In the genomic region with DNA sequence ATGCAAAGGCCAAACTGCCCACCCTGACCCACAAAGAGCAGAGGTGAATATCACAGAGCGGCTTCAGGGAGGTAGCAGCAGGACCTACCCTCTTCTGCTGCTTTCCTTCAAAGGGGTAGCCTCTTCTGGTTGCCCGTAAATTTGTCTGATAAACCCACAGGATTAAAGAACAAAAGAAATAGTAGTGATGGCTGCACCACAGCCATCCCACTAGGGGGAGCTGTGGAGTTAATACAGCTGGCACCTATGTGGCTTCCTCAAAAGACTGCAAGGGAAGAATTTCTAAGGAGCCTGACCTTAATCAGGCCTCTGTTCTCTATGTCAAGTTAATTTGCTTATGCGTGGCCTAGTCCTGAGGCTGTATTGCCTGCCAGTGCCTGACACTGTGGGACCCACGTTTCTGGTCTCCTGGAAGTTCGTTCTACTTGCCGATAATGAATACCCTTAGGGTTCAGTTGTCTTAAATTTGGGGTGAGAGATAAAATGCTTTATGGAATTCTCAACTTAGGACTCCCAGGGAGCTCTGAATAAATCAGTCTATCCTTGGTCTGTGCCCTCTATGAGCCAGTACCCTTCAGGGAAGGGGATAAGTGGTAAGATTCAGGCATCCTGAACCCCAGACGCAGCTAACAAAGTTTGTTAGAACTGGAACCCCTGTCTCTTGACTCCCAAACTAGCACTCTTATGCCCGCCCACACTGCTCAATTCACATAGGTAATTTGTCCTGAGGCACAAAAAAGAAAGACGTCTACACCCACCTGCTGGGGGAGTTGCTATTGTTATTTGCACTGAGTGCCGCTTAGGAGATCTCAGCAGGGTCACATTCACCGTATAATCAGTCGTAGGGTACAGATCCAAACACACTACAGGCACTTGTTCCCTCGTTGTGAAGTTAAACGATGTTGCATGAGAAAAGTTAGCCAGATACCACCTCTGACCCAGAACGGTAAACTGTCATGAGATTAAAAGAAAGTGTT, we compare ENCODE assay signal across 2 cellular contexts.
TF ChIP-seq lines count a peak whose summit lies in the region.

No MANE protein-coding gene starts in this region.

TF ChIP-seq in GM23338, 12 proteins besides CTCF, POLR2A, EP300 and RAD21 (continued from another document):
- TF ChIP-seq, protein P1, sequence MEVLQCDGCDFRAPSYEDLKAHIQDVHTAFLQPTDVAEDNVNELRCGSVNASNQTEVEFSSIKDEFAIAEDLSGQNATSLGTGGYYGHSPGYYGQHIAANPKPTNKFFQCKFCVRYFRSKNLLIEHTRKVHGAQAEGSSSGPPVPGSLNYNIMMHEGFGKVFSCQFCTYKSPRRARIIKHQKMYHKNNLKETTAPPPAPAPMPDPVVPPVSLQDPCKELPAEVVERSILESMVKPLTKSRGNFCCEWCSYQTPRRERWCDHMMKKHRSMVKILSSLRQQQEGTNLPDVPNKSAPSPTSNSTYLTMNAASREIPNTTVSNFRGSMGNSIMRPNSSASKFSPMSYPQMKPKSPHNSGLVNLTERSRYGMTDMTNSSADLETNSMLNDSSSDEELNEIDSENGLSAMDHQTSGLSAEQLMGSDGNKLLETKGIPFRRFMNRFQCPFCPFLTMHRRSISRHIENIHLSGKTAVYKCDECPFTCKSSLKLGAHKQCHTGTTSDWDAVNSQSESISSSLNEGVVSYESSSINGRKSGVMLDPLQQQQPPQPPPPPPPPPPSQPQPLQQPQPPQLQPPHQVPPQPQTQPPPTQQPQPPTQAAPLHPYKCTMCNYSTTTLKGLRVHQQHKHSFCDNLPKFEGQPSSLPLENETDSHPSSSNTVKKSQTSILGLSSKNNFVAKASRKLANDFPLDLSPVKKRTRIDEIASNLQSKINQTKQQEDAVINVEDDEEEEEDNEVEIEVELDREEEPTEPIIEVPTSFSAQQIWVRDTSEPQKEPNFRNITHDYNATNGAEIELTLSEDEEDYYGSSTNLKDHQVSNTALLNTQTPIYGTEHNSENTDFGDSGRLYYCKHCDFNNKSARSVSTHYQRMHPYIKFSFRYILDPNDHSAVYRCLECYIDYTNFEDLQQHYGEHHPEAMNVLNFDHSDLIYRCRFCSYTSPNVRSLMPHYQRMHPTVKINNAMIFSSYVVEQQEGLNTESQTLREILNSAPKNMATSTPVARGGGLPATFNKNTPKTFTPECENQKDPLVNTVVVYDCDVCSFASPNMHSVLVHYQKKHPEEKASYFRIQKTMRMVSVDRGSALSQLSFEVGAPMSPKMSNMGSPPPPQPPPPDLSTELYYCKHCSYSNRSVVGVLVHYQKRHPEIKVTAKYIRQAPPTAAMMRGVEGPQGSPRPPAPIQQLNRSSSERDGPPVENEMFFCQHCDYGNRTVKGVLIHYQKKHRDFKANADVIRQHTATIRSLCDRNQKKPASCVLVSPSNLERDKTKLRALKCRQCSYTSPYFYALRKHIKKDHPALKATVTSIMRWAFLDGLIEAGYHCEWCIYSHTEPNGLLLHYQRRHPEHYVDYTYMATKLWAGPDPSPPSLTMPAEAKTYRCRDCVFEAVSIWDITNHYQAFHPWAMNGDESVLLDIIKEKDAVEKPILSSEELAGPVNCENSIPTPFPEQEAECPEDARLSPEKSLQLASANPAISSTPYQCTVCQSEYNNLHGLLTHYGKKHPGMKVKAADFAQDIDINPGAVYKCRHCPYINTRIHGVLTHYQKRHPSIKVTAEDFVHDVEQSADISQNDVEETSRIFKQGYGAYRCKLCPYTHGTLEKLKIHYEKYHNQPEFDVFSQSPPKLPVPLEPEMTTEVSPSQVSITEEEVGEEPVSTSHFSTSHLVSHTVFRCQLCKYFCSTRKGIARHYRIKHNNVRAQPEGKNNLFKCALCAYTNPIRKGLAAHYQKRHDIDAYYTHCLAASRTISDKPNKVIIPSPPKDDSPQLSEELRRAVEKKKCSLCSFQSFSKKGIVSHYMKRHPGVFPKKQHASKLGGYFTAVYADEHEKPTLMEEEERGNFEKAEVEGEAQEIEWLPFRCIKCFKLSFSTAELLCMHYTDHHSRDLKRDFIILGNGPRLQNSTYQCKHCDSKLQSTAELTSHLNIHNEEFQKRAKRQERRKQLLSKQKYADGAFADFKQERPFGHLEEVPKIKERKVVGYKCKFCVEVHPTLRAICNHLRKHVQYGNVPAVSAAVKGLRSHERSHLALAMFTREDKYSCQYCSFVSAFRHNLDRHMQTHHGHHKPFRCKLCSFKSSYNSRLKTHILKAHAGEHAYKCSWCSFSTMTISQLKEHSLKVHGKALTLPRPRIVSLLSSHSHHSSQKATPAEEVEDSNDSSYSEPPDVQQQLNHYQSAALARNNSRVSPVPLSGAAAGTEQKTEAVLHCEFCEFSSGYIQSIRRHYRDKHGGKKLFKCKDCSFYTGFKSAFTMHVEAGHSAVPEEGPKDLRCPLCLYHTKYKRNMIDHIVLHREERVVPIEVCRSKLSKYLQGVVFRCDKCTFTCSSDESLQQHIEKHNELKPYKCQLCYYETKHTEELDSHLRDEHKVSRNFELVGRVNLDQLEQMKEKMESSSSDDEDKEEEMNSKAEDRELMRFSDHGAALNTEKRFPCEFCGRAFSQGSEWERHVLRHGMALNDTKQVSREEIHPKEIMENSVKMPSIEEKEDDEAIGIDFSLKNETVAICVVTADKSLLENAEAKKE (CRISPR knock-in tag; IDR thresholded peaks at IDR 0.05) = peak; percentile 84
TF ChIP-seq in GM23338: peak in this region for 3.

TF ChIP-seq in K562, 482 proteins besides CTCF, POLR2A, EP300 and RAD21 (continued from another document):
- TF ChIP-seq KLF16 (IDR thresholded peaks at IDR 0.05) (0 out of 2 replicates have a peak, but pooled peaks have one; percentile 41), ZNF561 (CRISPR knock-in tag; conservative IDR thresholded peaks at IDR 0.05) (no peak), NEUROD1 (IDR thresholded peaks at IDR 0.05; ENCODE audit: borderline replicate concordance, low read depth, low read length, partially characterized antibody) (no peak), ZNF133 (CRISPR knock-in tag; IDR thresholded peaks at IDR 0.05) (no peak), SMARCA4 (IDR thresholded peaks at IDR 0.05) (0 out of 2 replicates have a peak, but pooled peaks have one; percentile 20), YY1 (IDR thresholded peaks at IDR 0.05; ENCODE audit: borderline replicate concordance in 1 of 3, control insufficient read depth in 1 of 3, extremely low read depth in 1 of 3, insufficient read depth in 3 of 3, insufficient read length in 1 of 3, insufficient replicate concordance in 2 of 3, low read depth in 1 of 3, low read length in 2 of 3) (peak in 1 of 3 experiments; percentile 38), RCOR1 (IDR thresholded peaks at IDR 0.05; ENCODE audit: borderline replicate concordance in 1 of 2, low read depth in 2 of 2, low read length in 2 of 2) (peak in 1 of 2 experiments; percentile 32; a peak in 1 of 4 replicates), SMC3 (conservative IDR thresholded peaks at IDR 0.05; ENCODE audit: insufficient read depth, low read depth, low read length) (peak; percentile 60), NFYB (IDR thresholded peaks at IDR 0.05; ENCODE audit: extremely low read depth, insufficient read length) (no peak), SPI1 (IDR thresholded peaks at IDR 0.05; ENCODE audit: borderline replicate concordance, low read depth, low read length) (peak; percentile 79), FOXK2 (conservative IDR thresholded peaks at IDR 0.05 in 1 of 2, IDR thresholded peaks at IDR 0.05 in 1 of 2; ENCODE audit: low read depth in 2 of 2) (no peak), TEAD4 (IDR thresholded peaks at IDR 0.05; ENCODE audit: low read length) (0 out of 2 replicates have a peak, but pooled peaks have one; percentile 22), TEAD4 (CRISPR knock-in tag; IDR thresholded peaks at IDR 0.05; ENCODE audit: borderline replicate concordance) (no peak), DACH1 (IDR thresholded peaks at IDR 0.05; ENCODE audit: partially characterized antibody) (peak; percentile 43), HNRNPLL (IDR thresholded peaks at IDR 0.05; ENCODE audit: low read depth, low read length, poor library complexity, severe bottlenecking) (no peak), ELF4 (CRISPR knock-in tag; IDR thresholded peaks at IDR 0.05) (no peak)
- TF ChIP-seq, protein P2, sequence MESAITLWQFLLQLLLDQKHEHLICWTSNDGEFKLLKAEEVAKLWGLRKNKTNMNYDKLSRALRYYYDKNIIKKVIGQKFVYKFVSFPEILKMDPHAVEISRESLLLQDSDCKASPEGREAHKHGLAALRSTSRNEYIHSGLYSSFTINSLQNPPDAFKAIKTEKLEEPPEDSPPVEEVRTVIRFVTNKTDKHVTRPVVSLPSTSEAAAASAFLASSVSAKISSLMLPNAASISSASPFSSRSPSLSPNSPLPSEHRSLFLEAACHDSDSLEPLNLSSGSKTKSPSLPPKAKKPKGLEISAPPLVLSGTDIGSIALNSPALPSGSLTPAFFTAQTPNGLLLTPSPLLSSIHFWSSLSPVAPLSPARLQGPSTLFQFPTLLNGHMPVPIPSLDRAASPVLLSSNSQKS (CRISPR knock-in tag; IDR thresholded peaks at IDR 0.05) = no peak
- TF ChIP-seq, protein P3, sequence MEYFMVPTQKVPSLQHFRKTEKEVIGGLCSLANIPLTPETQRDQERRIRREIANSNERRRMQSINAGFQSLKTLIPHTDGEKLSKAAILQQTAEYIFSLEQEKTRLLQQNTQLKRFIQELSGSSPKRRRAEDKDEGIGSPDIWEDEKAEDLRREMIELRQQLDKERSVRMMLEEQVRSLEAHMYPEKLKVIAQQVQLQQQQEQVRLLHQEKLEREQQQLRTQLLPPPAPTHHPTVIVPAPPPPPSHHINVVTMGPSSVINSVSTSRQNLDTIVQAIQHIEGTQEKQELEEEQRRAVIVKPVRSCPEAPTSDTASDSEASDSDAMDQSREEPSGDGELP (CRISPR knock-in tag; IDR thresholded peaks at IDR 0.05; ENCODE audit: borderline replicate concordance) = peak; percentile 67
- TF ChIP-seq, protein P4, sequence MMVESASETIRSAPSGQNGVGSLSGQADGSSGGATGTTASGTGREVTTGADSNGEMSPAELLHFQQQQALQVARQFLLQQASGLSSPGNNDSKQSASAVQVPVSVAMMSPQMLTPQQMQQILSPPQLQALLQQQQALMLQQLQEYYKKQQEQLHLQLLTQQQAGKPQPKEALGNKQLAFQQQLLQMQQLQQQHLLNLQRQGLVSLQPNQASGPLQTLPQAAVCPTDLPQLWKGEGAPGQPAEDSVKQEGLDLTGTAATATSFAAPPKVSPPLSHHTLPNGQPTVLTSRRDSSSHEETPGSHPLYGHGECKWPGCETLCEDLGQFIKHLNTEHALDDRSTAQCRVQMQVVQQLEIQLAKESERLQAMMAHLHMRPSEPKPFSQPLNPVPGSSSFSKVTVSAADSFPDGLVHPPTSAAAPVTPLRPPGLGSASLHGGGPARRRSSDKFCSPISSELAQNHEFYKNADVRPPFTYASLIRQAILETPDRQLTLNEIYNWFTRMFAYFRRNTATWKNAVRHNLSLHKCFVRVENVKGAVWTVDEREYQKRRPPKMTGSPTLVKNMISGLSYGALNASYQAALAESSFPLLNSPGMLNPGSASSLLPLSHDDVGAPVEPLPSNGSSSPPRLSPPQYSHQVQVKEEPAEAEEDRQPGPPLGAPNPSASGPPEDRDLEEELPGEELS (CRISPR knock-in tag; IDR thresholded peaks at IDR 0.05; ENCODE audit: borderline replicate concordance) = no peak
- TF ChIP-seq, protein P5, sequence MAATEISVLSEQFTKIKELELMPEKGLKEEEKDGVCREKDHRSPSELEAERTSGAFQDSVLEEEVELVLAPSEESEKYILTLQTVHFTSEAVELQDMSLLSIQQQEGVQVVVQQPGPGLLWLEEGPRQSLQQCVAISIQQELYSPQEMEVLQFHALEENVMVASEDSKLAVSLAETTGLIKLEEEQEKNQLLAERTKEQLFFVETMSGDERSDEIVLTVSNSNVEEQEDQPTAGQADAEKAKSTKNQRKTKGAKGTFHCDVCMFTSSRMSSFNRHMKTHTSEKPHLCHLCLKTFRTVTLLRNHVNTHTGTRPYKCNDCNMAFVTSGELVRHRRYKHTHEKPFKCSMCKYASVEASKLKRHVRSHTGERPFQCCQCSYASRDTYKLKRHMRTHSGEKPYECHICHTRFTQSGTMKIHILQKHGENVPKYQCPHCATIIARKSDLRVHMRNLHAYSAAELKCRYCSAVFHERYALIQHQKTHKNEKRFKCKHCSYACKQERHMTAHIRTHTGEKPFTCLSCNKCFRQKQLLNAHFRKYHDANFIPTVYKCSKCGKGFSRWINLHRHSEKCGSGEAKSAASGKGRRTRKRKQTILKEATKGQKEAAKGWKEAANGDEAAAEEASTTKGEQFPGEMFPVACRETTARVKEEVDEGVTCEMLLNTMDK (IDR thresholded peaks at IDR 0.05; ENCODE audit: borderline replicate concordance, insufficient read depth, low read depth, low read length, poor library complexity, severe bottlenecking) = peak; percentile 28
- TF ChIP-seq, protein P6, sequence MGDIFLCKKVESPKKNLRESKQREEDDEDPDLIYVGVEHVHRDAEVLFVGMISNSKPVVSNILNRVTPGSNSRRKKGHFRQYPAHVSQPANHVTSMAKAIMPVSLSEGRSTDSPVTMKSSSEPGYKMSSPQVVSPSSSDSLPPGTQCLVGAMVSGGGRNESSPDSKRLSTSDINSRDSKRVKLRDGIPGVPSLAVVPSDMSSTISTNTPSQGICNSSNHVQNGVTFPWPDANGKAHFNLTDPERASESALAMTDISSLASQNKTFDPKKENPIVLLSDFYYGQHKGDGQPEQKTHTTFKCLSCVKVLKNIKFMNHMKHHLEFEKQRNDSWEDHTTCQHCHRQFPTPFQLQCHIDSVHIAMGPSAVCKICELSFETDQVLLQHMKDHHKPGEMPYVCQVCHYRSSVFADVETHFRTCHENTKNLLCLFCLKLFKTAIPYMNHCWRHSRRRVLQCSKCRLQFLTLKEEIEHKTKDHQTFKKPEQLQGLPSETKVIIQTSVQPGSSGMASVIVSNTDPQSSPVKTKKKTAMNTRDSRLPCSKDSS (IDR thresholded peaks at IDR 0.05; ENCODE audit: low read depth, partially characterized antibody) = no peak
